Comparison of ENCODE assay signal across 8 cellular contexts in the genomic region with DNA sequence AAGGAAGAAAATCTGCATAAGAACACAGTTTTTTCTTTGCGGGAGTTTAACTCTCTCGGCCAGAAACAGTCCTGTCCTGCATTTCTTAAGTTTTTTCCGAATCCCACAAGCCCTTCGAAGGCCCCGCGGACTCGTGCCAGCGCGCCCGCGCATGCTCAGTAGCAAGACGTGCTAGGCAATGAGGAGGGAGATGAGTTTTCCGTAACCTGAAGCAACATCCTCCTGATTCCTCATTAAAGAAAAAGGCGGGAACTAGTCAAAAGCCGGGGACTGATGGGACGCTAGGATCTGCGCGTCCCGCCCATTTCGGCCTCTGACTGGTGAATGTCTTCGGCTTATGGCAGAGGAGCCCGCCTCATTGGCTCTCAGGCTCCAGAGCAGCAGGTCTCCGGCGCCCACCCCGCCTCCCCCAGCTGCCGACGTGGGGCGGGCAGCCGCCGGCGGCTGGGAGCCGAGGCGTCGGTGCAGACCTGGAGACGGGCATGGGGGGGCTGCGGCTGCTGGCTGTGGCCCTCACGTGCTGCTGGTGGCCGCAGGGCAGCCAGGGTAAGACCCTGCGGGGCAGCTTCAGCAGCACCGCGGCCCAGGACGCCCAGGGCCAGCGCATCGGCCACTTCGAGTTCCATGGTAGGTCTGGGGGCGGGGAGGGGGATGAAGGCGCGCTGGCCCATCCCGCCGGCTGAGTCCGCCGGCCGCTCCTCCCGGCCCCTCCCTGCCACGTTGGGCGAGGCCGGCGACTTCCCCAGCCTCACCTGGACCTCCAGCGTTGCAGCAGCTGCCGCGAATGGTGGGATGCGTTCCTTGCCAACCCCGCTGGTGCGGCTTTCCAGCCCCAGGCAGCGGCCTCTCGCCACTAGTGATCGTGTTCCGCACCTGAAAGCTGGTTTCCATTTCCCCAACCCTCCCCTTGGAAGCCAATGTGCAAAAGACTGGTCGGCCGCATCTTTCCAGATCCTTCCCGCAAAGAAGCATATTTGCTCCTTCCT. TPM values are rescaled to one million over a fixed set of nuclear protein-coding genes. Genes with fewer than 3 reads are reported as not detected.
DNase-seq lines count a peak whose midpoint lies in the region; ATAC-seq and TF ChIP-seq lines count a peak whose summit lies in the region.

A gene (plus strand): TSS at position 412 of the 986 bp plus-strand sequence. CDS start 71 bp downstream, at position 483.

- H3K9me3 ChIP-seq in SU-DHL-6 (ENCODE audit: insufficient read depth, low read length) = no peaks in the 10 kb centered on the region; the same call in 1 of the 2 replicates
- H3K9me3 ChIP-seq in ovary = no peaks in the 10 kb centered on the region
- no peaks in the 10 kb centered on the region for H3K9me3 ChIP-seq in thymus (ENCODE audit: control insufficient read depth)

- H3K9me2 ChIP-seq in SU-DHL-6 (replicated peaks; ENCODE audit: insufficient read depth, low read length) = no peaks in the 10 kb centered on the region

- peak within 1 kb of the TSS; percentile 89 for H3K4me2 ChIP-seq in SU-DHL-6 (ENCODE audit: low read depth, low read length, poor library complexity, severe bottlenecking)

- TF ChIP-seq EP300 in ovary (IDR thresholded peaks at IDR 0.05) = no peak

- H3K4me1 ChIP-seq in ovary (ENCODE audit: insufficient read depth) (no peaks in the 10 kb centered on the region), thymus (ENCODE audit: control insufficient read depth, insufficient read depth, low read length) (peaks cover 4% of the 10 kb centered on the region)

- H3K79me2 ChIP-seq in SU-DHL-6 (ENCODE audit: insufficient read depth, low read length) = peaks cover 24% of the 10 kb centered on the region

- peak within 1 kb of the TSS; percentile 86 for H3K27ac Mint-ChIP-seq in activated naive CD8-positive, alpha-beta T cell treated with anti-CD3 and anti-CD28 coated beads, Interleukin-2, amount 50 U/mL, for 24 hours

- H3K4me1 Mint-ChIP-seq in activated naive CD8-positive, alpha-beta T cell treated with anti-CD3 and anti-CD28 coated beads, Interleukin-2, amount 50 U/mL, for 24 hours = peaks cover 37% of the 10 kb centered on the region

- H2AFZ ChIP-seq in SU-DHL-6 (ENCODE audit: low read depth, low read length, severe bottlenecking) = peak within 1 kb of the TSS; percentile 59

- TF ChIP-seq CTCF in GM12865 (IDR thresholded peaks at IDR 0.05; ENCODE audit: insufficient read depth, low read depth, low read length, missing control alignments) (no peak), SU-DHL-6 (IDR thresholded peaks at IDR 0.05; ENCODE audit: insufficient read depth, low read length, poor library complexity, severe bottlenecking) (no peak), ovary (IDR thresholded peaks at IDR 0.05) (no peak)

- H3K4me3 ChIP-seq in GM12865 (ENCODE audit: low read depth, low read length) (peak within 1 kb of the TSS; percentile 83), SU-DHL-6 (ENCODE audit: insufficient read depth, low read length, poor library complexity, severe bottlenecking) (peak within 1 kb of the TSS; percentile 76), ovary (peak within 1 kb of the TSS; percentile 97), thymus (ENCODE audit: low read length) (peak within 1 kb of the TSS; percentile 87)

- TF ChIP-seq POLR2A in ovary (IDR thresholded peaks at IDR 0.05) = peak; percentile 69

- no peaks in the 10 kb centered on the region for H4K20me1 ChIP-seq in SU-DHL-6 (ENCODE audit: low read depth, low read length)

- peaks cover 12% of the 10 kb centered on the region for H3F3A ChIP-seq in SU-DHL-6 (ENCODE audit: insufficient read depth)

- peaks cover 3% of the 10 kb centered on the region for H3K27me3 Mint-ChIP-seq in activated naive CD8-positive, alpha-beta T cell treated with anti-CD3 and anti-CD28 coated beads, Interleukin-2, amount 50 U/mL, for 24 hours

- H3K36me3 Mint-ChIP-seq in activated naive CD8-positive, alpha-beta T cell treated with anti-CD3 and anti-CD28 coated beads, Interleukin-2, amount 50 U/mL, for 24 hours (ENCODE audit: low read depth) = peaks cover 23% of the 10 kb centered on the region

- ATAC-seq in HG02678 (IDR thresholded peaks at IDR 0.05; ENCODE audit: unreplicated experiment) (peak; percentile 99), Right ventricle myocardium superior (ENCODE audit: poor library complexity) (peak; percentile 100)
- peak; percentile 100 for ATAC-seq in activated naive CD8-positive, alpha-beta T cell treated with anti-CD3 and anti-CD28 coated beads, Interleukin-2, amount 50 U/mL, for 24 hours

- H3K36me3 ChIP-seq in SU-DHL-6 (ENCODE audit: low read length) (peaks cover 12% of the 10 kb centered on the region; the same call in 1 of the 2 replicates), ovary (no peaks in the 10 kb centered on the region), thymus (ENCODE audit: control insufficient read depth, insufficient read depth) (no peaks in the 10 kb centered on the region)

- WGBS in ovary, 3 donors = 0% methylated on average over 51 to 71 of the region's 71 CpGs
- 1% methylated on average over 71 of the region's 71 CpGs for WGBS in thymus

- intact Hi-C loops in Right ventricle myocardium superior (cut with DNase I) (no loop called here), ovary (cut with DNase I) (no loop called here)

- H3K4me3 Mint-ChIP-seq in activated naive CD8-positive, alpha-beta T cell treated with anti-CD3 and anti-CD28 coated beads, Interleukin-2, amount 50 U/mL, for 24 hours = peak within 1 kb of the TSS; percentile 86

- peak within 1 kb of the TSS; percentile 70 for H3K9ac ChIP-seq in SU-DHL-6 (ENCODE audit: low read length)

- peak; percentile 99 for DNase-seq in GM12865 (ENCODE audit: low read depth)
- DNase-seq in NCI-H1105 treated with DMSO at 0.1 percent for 48 hours (lab: John Stamatoyannopoulos, UW) = peak; percentile 97
- DNase-seq in activated naive CD8-positive, alpha-beta T cell treated with anti-CD3 and anti-CD28 coated beads, Interleukin-2, amount 50 U/mL, for 24 hours = peak; percentile 89
- DNase-seq in Right ventricle myocardium superior = peak; percentile 98
- peak; percentile 94 to 97 (median 96) for DNase-seq in ovary

- peaks cover 5% of the 10 kb centered on the region for H3K9me3 Mint-ChIP-seq in activated naive CD8-positive, alpha-beta T cell treated with anti-CD3 and anti-CD28 coated beads, Interleukin-2, amount 50 U/mL, for 24 hours

- H3K27me3 ChIP-seq in SU-DHL-6 (ENCODE audit: low read length) (no peaks in the 10 kb centered on the region), ovary (no peaks in the 10 kb centered on the region), thymus (ENCODE audit: control insufficient read depth, insufficient read depth) (no peaks in the 10 kb centered on the region)

- H3K27ac ChIP-seq in SU-DHL-6 (ENCODE audit: low read depth, low read length) (peak within 1 kb of the TSS; percentile 6; the same call in 1 of the 2 replicates), ovary (peak within 1 kb of the TSS; percentile 71 to 76), thymus (ENCODE audit: low read depth) (peak within 1 kb of the TSS; percentile 86)

RNA-seq across cellular contexts. Expression of the gene that starts here (rescaled TPM):
- total RNA-seq in Right ventricle myocardium superior (5.5 TPM), ovary (1 to 10 TPM; 3.9 to 6.7 (median 4.9) TPM)
- polyA plus RNA-seq in ovary (1 to 10 TPM; 1.6 to 3.1 TPM), thymus (2.6 TPM)

Comparison
In these comparisons a context has a peak if more than half of its experiments do, and no peak if none do; other contexts are left out.
1. Peak in every context shown above with its lines: DNase-seq, ATAC-seq, H3K4me3 ChIP-seq and H3K27ac ChIP-seq.
2. H3K27ac ChIP-seq: peak in every context shown above with its lines; median percentile 86 in thymus; 74 in ovary; 6 in SU-DHL-6.